10 cellular contexts compared by ENCODE assay signal in the genomic region with DNA sequence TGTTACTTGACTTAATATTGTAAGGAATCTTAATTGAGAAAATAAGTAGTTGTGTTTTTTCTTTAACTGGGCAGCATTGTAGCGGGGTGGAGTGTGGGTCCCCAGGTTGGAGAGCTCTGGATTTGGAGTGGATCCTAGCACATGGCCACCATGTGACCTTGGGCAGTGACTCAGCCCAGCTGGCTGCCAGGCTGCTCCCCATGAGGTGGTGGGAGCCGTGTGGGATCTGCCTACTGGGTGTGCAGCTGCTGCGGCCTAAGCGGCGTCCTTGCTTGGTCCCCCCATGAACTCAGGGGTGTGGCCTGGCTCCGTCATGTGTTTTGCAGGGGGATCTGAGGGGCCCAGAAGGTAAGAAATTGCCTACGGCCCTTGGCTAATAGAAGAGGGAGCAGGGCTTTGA.
DNase-seq lines count a peak whose midpoint lies in the region; ATAC-seq and TF ChIP-seq lines count a peak whose summit lies in the region.
"Had no signal": no experiment of that assay in that cellular context is flagged by ENCODE, and none has a peak within 500 bp of the region (broad histone marks: within the 10 kb centered on the region; RNA-seq: fewer than 3 reads in every experiment).

No MANE protein-coding gene starts in this region.

- DNase-seq in heart left ventricle, result peak in 2 of 5 donors; percentile 16 to 61
- DNase-seq in Right ventricle myocardium inferior (ENCODE audit: missing footprints), result no peak
- peak; percentile 83 for DNase-seq in brain pericyte (ENCODE audit: low read depth, low spot score)
- peak; percentile 30 for DNase-seq in kidney tubule cell (ENCODE audit: low spot score)
- no peak for DNase-seq in DMS153 treated with DMSO at 0.1 percent for 48 hours (lab: John Stamatoyannopoulos, UW; ENCODE audit: unreplicated experiment)
- DNase-seq in NCI-H1694 (lab: John Stamatoyannopoulos, UW), result no peak
- DNase-seq: activated naive CD8-positive, alpha-beta T cell treated with anti-CD3 and anti-CD28 coated beads, Interleukin-2, amount 50 U/mL, for 24 hours; NCI-H524 treated with DMSO at 0.1 percent for 48 hours had no signal

- ATAC-seq in heart left ventricle (peak in 3 of 4 donors; percentile 34 to 69 (median 61)), Right ventricle myocardium inferior (no peak), GM19452 (IDR thresholded peaks at IDR 0.05; ENCODE audit: unreplicated experiment) (no peak), GM18498 (IDR thresholded peaks at IDR 0.05; ENCODE audit: unreplicated experiment) (no peak)
- ATAC-seq: activated naive CD8-positive, alpha-beta T cell treated with anti-CD3 and anti-CD28 coated beads, Interleukin-2, amount 50 U/mL, for 24 hours had no signal

- 72 to 83% (median 78%) methylated on average over 6 to 7 of the region's 7 CpGs for WGBS in heart left ventricle, 4 donors

- no peaks in the 10 kb centered on the region for H3K9me3 ChIP-seq in heart left ventricle

- H3K36me3 ChIP-seq in heart left ventricle, result peaks cover 0 to 13% (median 5%) of the 10 kb centered on the region in 9 donors

- no peaks in the 10 kb centered on the region for H3K27me3 ChIP-seq in heart left ventricle

- H3K27ac ChIP-seq in heart left ventricle, result no peak overlapping the region

- H3K4me3 ChIP-seq in heart left ventricle, result no peak overlapping the region

- no peak for TF ChIP-seq CTCF in heart left ventricle (IDR thresholded peaks at IDR 0.05)

- intact Hi-C loops in heart left ventricle (cut with DNase I) (loop anchor here in 9 of 10 donors (2.0 to 10.0 kb wide), 11 partner anchors 62 to 680 kb away; partner anchors contain the start of gene POFUT2 (in 2 of the 9)), Right ventricle myocardium inferior (cut with DNase I) (loop anchor here (5.0 kb wide), 1 partner anchor 295 kb away; no protein-coding TSS in a partner anchor)

- H3K4me1 ChIP-seq in heart left ventricle, result peaks cover 0 to 27% (median 4%) of the 10 kb centered on the region in 12 donors

- TF ChIP-seq POLR2A in heart left ventricle (IDR thresholded peaks at IDR 0.05), result no peak

Comparison
In these comparisons a context has a peak if more than half of its experiments do, and no peak if none do; other contexts are left out.
1. ATAC-seq: peak in heart left ventricle (3 of 4); none in Right ventricle myocardium inferior (single experiment), GM19452 (single experiment) and GM18498 (single experiment).
2. DNase-seq: peak in brain pericyte (single experiment) and kidney tubule cell (single experiment); none in Right ventricle myocardium inferior (single experiment), DMS153 treated with DMSO at 0.1 percent for 48 hours (single experiment) and NCI-H1694 (single experiment).